23 cellular contexts compared by ENCODE assay signal in genomic region chr6:155165029-155165710, GRCh38.
DNase-seq lines count a peak whose midpoint lies in the region; ATAC-seq and TF ChIP-seq lines count a peak whose summit lies in the region.
"Had no signal": no experiment of that assay in that cellular context is flagged by ENCODE, and none has a peak within 500 bp of the region (broad histone marks: within the 10 kb centered on the region; RNA-seq: fewer than 3 reads in every experiment).

No MANE protein-coding gene starts in this region.

- peak; percentile 59 for ATAC-seq in HG02852 (IDR thresholded peaks at IDR 0.05; ENCODE audit: unreplicated experiment)
- no peak for ATAC-seq in stimulated activated naive CD8-positive, alpha-beta T cell treated with anti-CD3 and anti-CD28 coated beads, Interleukin-15, amount 100 ng/mL, for 72 hours
- ATAC-seq: CD8-positive, alpha-beta T cell; HepG2; K562; SK-N-SH treated with all-trans-retinoic acid at 6 μM for 48 hours had no signal

- H3K4me1 Mint-ChIP-seq in activated CD4-positive, alpha-beta T cell treated with anti-CD3 and anti-CD28 coated beads, Interleukin-2, amount 10 ng/mL, durations not matched to agents 24 days and 14 days = peaks cover 30% of the 10 kb centered on the region
- H3K4me1 Mint-ChIP-seq in neural crest cell = peaks cover 7% of the 10 kb centered on the region
- H3K4me1 Mint-ChIP-seq in stimulated activated naive CD8-positive, alpha-beta T cell treated with anti-CD3 and anti-CD28 coated beads, Interleukin-15, amount 100 ng/mL, for 72 hours = peaks cover 2% of the 10 kb centered on the region

- no peak overlapping the region for H3K27ac ChIP-seq in OCI-LY3 (ENCODE audit: low read length)
- H3K27ac ChIP-seq: GM23248, HL-60, RWPE1 had no signal

- no peaks in the 10 kb centered on the region for H3K9me3 ChIP-seq in OCI-LY3 (ENCODE audit: insufficient read depth, low read length)
- H3K9me3 ChIP-seq: HAP-1, MG63 had no signal

- H3K9me3 Mint-ChIP-seq in activated CD4-positive, alpha-beta T cell treated with anti-CD3 and anti-CD28 coated beads, Interleukin-2, amount 10 ng/mL, durations not matched to agents 24 days and 14 days = no peaks in the 10 kb centered on the region
- no peaks in the 10 kb centered on the region for H3K9me3 Mint-ChIP-seq in neural crest cell
- no peaks in the 10 kb centered on the region for H3K9me3 Mint-ChIP-seq in stimulated activated naive CD8-positive, alpha-beta T cell treated with anti-CD3 and anti-CD28 coated beads, Interleukin-15, amount 100 ng/mL, for 72 hours
- H3K9me3 Mint-ChIP-seq: CD8-positive, alpha-beta T cell had no signal

- no peak for TF ChIP-seq CTCF in OCI-LY3 (IDR thresholded peaks at IDR 0.05; ENCODE audit: low read depth, low read length)
- no peak for TF ChIP-seq CTCF in neural crest cell (conservative IDR thresholded peaks at IDR 0.05)

- no peaks in the 10 kb centered on the region for H3K79me2 ChIP-seq in OCI-LY3 (ENCODE audit: low read length)

- no peaks in the 10 kb centered on the region for H3K36me3 ChIP-seq in OCI-LY3 (replicated peaks; ENCODE audit: low read depth, low read length)
- H3K36me3 ChIP-seq: HAP-1, MG63 had no signal

- H3K27ac Mint-ChIP-seq in activated CD4-positive, alpha-beta T cell treated with anti-CD3 and anti-CD28 coated beads, Interleukin-2, amount 10 ng/mL, durations not matched to agents 24 days and 14 days = peak overlapping the region; percentile 34
- H3K27ac Mint-ChIP-seq in neural crest cell (ENCODE audit: unreplicated experiment) = peak overlapping the region; percentile 27
- peak overlapping the region in 1 of 2 donors; percentile 6 for H3K27ac Mint-ChIP-seq in stimulated activated naive CD8-positive, alpha-beta T cell treated with anti-CD3 and anti-CD28 coated beads, Interleukin-15, amount 100 ng/mL, for 72 hours
- H3K27ac Mint-ChIP-seq: CD8-positive, alpha-beta T cell had no signal

- H3K9ac ChIP-seq in OCI-LY3 (ENCODE audit: low read length) = no peak overlapping the region
- H3K9ac ChIP-seq: GM23248 had no signal

- DNase-seq in activated CD4-positive, alpha-beta T cell treated with anti-CD3 and anti-CD28 coated beads, Interleukin-2, amount 10 ng/mL, durations not matched to agents 24 days and 14 days = no peak
- DNase-seq in activated CD4-positive, alpha-beta T cell treated with anti-CD3 and anti-CD28 coated beads for 4 hours = no peak
- DNase-seq in neural crest cell (ENCODE audit: low read depth, low spot score) (no peak), dedifferentiated amniotic fluid mesenchymal stem cell (ENCODE audit: extremely low spot score) (no peak), DMS53 treated with DMSO at 0.1 percent for 48 hours (lab: John Stamatoyannopoulos, UW; ENCODE audit: unreplicated experiment) (no peak)
- DNase-seq in stimulated activated naive CD8-positive, alpha-beta T cell treated with anti-CD3 and anti-CD28 coated beads, Interleukin-15, amount 100 ng/mL, for 72 hours = no peak
- DNase-seq: AML-193; C1 segment of cervical spinal cord; CD8-positive, alpha-beta T cell; GDM1; GM23248; MG63; NCI-H1092; NCI-H1436; NCI-H187 treated with DMSO at 0.1 percent for 48 hours had no signal

- peaks cover 62% of the 10 kb centered on the region for H3K36me3 Mint-ChIP-seq in activated CD4-positive, alpha-beta T cell treated with anti-CD3 and anti-CD28 coated beads, Interleukin-2, amount 10 ng/mL, durations not matched to agents 24 days and 14 days (ENCODE audit: low read depth)
- H3K36me3 Mint-ChIP-seq in neural crest cell (ENCODE audit: low read depth) = peaks cover 5% of the 10 kb centered on the region
- H3K36me3 Mint-ChIP-seq: CD8-positive, alpha-beta T cell had no signal

- H3K27me3 Mint-ChIP-seq in activated CD4-positive, alpha-beta T cell treated with anti-CD3 and anti-CD28 coated beads, Interleukin-2, amount 10 ng/mL, durations not matched to agents 24 days and 14 days = no peaks in the 10 kb centered on the region
- H3K27me3 Mint-ChIP-seq in neural crest cell (ENCODE audit: low read depth) = no peaks in the 10 kb centered on the region
- peaks cover 10% of the 10 kb centered on the region for H3K27me3 Mint-ChIP-seq in stimulated activated naive CD8-positive, alpha-beta T cell treated with anti-CD3 and anti-CD28 coated beads, Interleukin-15, amount 100 ng/mL, for 72 hours

- peak overlapping the region; percentile 24 for H3K4me2 ChIP-seq in OCI-LY3 (ENCODE audit: low read length)

- no peak overlapping the region for H3K4me3 Mint-ChIP-seq in activated CD4-positive, alpha-beta T cell treated with anti-CD3 and anti-CD28 coated beads, Interleukin-2, amount 10 ng/mL, durations not matched to agents 24 days and 14 days
- no peak overlapping the region for H3K4me3 Mint-ChIP-seq in neural crest cell
- no peak overlapping the region for H3K4me3 Mint-ChIP-seq in stimulated activated naive CD8-positive, alpha-beta T cell treated with anti-CD3 and anti-CD28 coated beads, Interleukin-15, amount 100 ng/mL, for 72 hours
- H3K4me3 Mint-ChIP-seq: CD8-positive, alpha-beta T cell had no signal

- no peak overlapping the region for H3K4me3 ChIP-seq in OCI-LY3 (ENCODE audit: low read length)
- H3K4me3 ChIP-seq: GM23248, HAP-1, K562, MG63 had no signal

- intact Hi-C loops in activated CD4-positive, alpha-beta T cell treated with anti-CD3 and anti-CD28 coated beads, Interleukin-2, amount 10 ng/mL, durations not matched to agents 24 days and 14 days (cut with micrococcal nuclease) = no loop called here

- H3K27me3 ChIP-seq in OCI-LY3 (ENCODE audit: low read depth, low read length) = no peaks in the 10 kb centered on the region
- H3K27me3 ChIP-seq: MG63 had no signal

- no peaks in the 10 kb centered on the region for H4K20me1 ChIP-seq in OCI-LY3 (ENCODE audit: insufficient read depth, low read length)

- no peak overlapping the region for H2AFZ ChIP-seq in OCI-LY3 (ENCODE audit: low read depth, low read length)
- H2AFZ ChIP-seq: GM23248 had no signal

- H3K4me1 ChIP-seq in OCI-LY3 (ENCODE audit: low read length) = peaks cover 9% of the 10 kb centered on the region
- H3K4me1 ChIP-seq: HAP-1 had no signal
